In the genomic region with DNA sequence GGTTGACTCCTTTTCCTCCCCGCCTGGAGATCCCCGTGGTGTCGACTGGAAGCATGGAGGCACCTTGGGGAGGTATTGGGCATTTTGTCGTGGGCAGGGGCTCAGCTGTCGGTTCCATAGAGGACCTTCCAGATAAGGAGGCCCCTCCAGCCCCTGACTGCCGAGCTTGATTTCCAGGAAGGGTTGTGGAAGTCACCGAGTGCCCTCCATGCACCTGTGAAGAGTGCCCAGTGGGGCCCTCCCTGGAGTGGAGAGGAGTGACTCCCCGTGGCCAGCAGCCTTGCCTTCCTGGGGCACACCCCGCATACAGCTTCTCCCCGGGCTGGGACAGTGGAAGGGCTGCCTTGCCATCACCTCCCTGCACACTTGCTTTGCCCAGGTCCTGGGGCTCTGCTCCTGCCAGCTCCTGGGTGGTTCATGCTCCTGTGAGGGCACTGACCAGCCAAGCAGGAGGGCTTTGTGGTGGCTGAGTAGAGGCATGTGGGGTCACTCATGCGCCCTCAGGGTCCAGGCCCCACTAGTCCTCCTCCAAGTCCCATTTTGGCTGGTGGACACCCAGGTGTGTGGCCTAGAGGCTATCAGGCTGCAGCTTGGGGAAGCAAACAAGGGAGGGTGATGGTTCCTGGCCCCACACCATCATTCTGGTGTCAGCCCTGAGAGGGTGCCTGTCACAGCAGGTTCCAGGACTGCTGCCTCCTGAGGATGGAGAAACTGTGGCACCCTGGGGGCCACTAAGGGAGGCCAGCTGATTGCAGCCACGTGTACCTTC, we compare ENCODE assay signal across 1 cellular context.
TF ChIP-seq lines count a peak whose summit lies in the region.

No MANE protein-coding gene starts in this region.

TF ChIP-seq in HepG2, 621 proteins besides CTCF, POLR2A, EP300 and RAD21:
- TF ChIP-seq, protein P1, sequence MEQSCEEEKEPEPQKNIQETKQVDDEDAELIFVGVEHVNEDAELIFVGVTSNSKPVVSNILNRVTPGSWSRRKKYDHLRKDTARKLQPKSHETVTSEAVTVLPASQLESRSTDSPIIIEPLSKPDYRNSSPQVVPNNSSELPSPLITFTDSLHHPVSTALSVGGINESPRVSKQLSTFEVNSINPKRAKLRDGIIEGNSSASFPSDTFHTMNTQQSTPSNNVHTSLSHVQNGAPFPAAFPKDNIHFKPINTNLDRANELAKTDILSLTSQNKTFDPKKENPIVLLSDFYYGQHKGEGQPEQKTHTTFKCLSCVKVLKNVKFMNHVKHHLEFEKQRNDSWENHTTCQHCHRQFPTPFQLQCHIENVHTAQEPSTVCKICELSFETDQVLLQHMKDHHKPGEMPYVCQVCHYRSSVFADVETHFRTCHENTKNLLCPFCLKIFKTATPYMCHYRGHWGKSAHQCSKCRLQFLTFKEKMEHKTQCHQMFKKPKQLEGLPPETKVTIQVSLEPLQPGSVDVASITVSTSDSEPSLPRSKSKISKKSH (CRISPR knock-in tag; IDR thresholded peaks at IDR 0.05; ENCODE audit: borderline replicate concordance): no peak
- TF ChIP-seq, protein P2, sequence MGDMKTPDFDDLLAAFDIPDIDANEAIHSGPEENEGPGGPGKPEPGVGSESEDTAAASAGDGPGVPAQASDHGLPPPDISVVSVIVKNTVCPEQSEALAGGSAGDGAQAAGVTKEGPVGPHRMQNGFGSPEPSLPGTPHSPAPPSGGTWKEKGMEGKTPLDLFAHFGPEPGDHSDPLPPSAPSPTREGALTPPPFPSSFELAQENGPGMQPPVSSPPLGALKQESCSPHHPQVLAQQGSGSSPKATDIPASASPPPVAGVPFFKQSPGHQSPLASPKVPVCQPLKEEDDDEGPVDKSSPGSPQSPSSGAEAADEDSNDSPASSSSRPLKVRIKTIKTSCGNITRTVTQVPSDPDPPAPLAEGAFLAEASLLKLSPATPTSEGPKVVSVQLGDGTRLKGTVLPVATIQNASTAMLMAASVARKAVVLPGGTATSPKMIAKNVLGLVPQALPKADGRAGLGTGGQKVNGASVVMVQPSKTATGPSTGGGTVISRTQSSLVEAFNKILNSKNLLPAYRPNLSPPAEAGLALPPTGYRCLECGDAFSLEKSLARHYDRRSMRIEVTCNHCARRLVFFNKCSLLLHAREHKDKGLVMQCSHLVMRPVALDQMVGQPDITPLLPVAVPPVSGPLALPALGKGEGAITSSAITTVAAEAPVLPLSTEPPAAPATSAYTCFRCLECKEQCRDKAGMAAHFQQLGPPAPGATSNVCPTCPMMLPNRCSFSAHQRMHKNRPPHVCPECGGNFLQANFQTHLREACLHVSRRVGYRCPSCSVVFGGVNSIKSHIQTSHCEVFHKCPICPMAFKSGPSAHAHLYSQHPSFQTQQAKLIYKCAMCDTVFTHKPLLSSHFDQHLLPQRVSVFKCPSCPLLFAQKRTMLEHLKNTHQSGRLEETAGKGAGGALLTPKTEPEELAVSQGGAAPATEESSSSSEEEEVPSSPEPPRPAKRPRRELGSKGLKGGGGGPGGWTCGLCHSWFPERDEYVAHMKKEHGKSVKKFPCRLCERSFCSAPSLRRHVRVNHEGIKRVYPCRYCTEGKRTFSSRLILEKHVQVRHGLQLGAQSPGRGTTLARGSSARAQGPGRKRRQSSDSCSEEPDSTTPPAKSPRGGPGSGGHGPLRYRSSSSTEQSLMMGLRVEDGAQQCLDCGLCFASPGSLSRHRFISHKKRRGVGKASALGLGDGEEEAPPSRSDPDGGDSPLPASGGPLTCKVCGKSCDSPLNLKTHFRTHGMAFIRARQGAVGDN (CRISPR knock-in tag; IDR thresholded peaks at IDR 0.05): peak; percentile 14; the same call in 1 of the 2 replicates
